29 cellular contexts compared by ENCODE assay signal in genomic region chr2:98717625-98718024, GRCh38. TPM values are rescaled to one million over a fixed set of nuclear protein-coding genes. Genes with fewer than 3 reads are reported as not detected.
DNase-seq lines count a peak whose midpoint lies in the region; ATAC-seq and TF ChIP-seq lines count a peak whose summit lies in the region.
"Had no signal": no experiment of that assay in that cellular context is flagged by ENCODE, and none has a peak within 500 bp of the region (broad histone marks: within the 10 kb centered on the region; RNA-seq: fewer than 3 reads in every experiment).

No MANE protein-coding gene starts in this region.

- CTCF ChIA-PET in activated naive CD4-positive, alpha-beta T cell treated with anti-CD3 and anti-CD28 coated beads for 36 hours (lab: Charles Lee): interaction anchor here (0.6 to 1.0 kb wide), 4 partner anchors 10 to 349 kb away, joined by 3 to 6 read pairs (median 4); no protein-coding TSS in a partner anchor
- CTCF ChIA-PET in CD8-positive, alpha-beta T cell (lab: Charles Lee): interaction anchor here (1.2 to 2.3 kb wide), 2 partner anchors 61 to 68 kb away, joined by 6 to 10 read pairs; no protein-coding TSS in a partner anchor

- no peaks in the 10 kb centered on the region for H3K27me3 ChIP-seq in CD8-positive, alpha-beta T cell (ENCODE audit: insufficient read depth, low read length)
- H3K27me3 ChIP-seq: MG63, tibial nerve had no signal

- peaks cover 81% of the 10 kb centered on the region for H3K4me1 Mint-ChIP-seq in activated naive CD4-positive, alpha-beta T cell treated with anti-CD3 and anti-CD28 coated beads for 36 hours (ENCODE audit: low read depth)
- peaks cover 83% of the 10 kb centered on the region for H3K4me1 Mint-ChIP-seq in CD8-positive, alpha-beta T cell (ENCODE audit: low read depth)
- H3K4me1 Mint-ChIP-seq in activated T-helper 17 cell treated with anti-CD3 and anti-CD28 coated beads, Interleukin-2, amount 50 U/mL, for 72 hours: peaks cover 59% of the 10 kb centered on the region
- peaks cover 25% of the 10 kb centered on the region for H3K4me1 Mint-ChIP-seq in memory B cell
- H3K4me1 Mint-ChIP-seq: mesothelial cell of epicardium had no signal

- H3K27ac ChIP-seq in CD8-positive, alpha-beta T cell (ENCODE audit: low read depth, low read length): no peak overlapping the region
- H3K27ac ChIP-seq: KMS-11, tibial nerve, VCaP had no signal

- H3K4me3 ChIP-seq in CD8-positive, alpha-beta T cell (ENCODE audit: low read depth, low read length): no peak overlapping the region
- H3K4me3 ChIP-seq: HAP-1, MG63, tibial nerve had no signal

- POLR2A ChIA-PET in CD8-positive, alpha-beta T cell (lab: Charles Lee): interaction anchor here (0.9 to 2.0 kb wide), 4 partner anchors 9 to 61 kb away, joined by 3 to 7 read pairs (median 5); no protein-coding TSS in a partner anchor

- H3K4me1 ChIP-seq in CD8-positive, alpha-beta T cell (ENCODE audit: insufficient read depth, low read length): peaks cover 74% of the 10 kb centered on the region
- H3K4me1 ChIP-seq: HAP-1, tibial nerve had no signal

- intact Hi-C loops in activated naive CD4-positive, alpha-beta T cell treated with anti-CD3 and anti-CD28 coated beads for 36 hours (cut with micrococcal nuclease): loop anchor here (1.0 kb wide), 1 partner anchor 11 kb away; no protein-coding TSS in a partner anchor
- intact Hi-C loops in CD8-positive, alpha-beta T cell (cut with DNase I, micrococcal nuclease): loop anchor here in 1 of 2 experiments (1.0 kb wide), 2 partner anchors 8 to 9 kb away; no protein-coding TSS in a partner anchor

- H3K9me3 ChIP-seq in CD8-positive, alpha-beta T cell (ENCODE audit: low read length): no peaks in the 10 kb centered on the region
- H3K9me3 ChIP-seq: Caco-2, MG63 had no signal

- H3K27me3 Mint-ChIP-seq in activated naive CD4-positive, alpha-beta T cell treated with anti-CD3 and anti-CD28 coated beads for 36 hours (ENCODE audit: low read depth): no peaks in the 10 kb centered on the region
- H3K27me3 Mint-ChIP-seq in CD8-positive, alpha-beta T cell (ENCODE audit: low read depth): no peaks in the 10 kb centered on the region
- H3K27me3 Mint-ChIP-seq in activated T-helper 17 cell treated with anti-CD3 and anti-CD28 coated beads, Interleukin-2, amount 50 U/mL, for 72 hours: no peaks in the 10 kb centered on the region
- no peaks in the 10 kb centered on the region for H3K27me3 Mint-ChIP-seq in memory B cell
- H3K27me3 Mint-ChIP-seq: progenitor cell of endocrine pancreas had no signal

- ATAC-seq in CD8-positive, alpha-beta T cell: no peak
- ATAC-seq in activated T-helper 17 cell treated with anti-CD3 and anti-CD28 coated beads, Interleukin-2, amount 50 U/mL, for 72 hours (replicated peaks): no peak
- no peak for ATAC-seq in memory B cell (ENCODE audit: low read depth)
- ATAC-seq: esophagus mucosa, sciatic nerve had no signal

- H3K36me3 ChIP-seq in CD8-positive, alpha-beta T cell (ENCODE audit: insufficient read depth, low read length): peaks cover 11% of the 10 kb centered on the region
- H3K36me3 ChIP-seq: HAP-1, MG63 had no signal

- TF ChIP-seq CTCF in CD8-positive, alpha-beta T cell (IDR thresholded peaks at IDR 0.05): no peak

- no peak for DNase-seq in activated naive CD4-positive, alpha-beta T cell treated with anti-CD3 and anti-CD28 coated beads for 36 hours
- no peak for DNase-seq in activated naive CD4-positive, alpha-beta T cell treated with anti-CD3 and anti-CD28 coated beads, Interleukin-2, amount 50 U/mL, for 16 hours
- DNase-seq in CD8-positive, alpha-beta T cell: no peak
- DNase-seq in memory B cell (ENCODE audit: low spot score in 2 of 2) (no peak), retina (no peak), GF-D8 (lab: John Stamatoyannopoulos, UW) (no peak)
- DNase-seq: ACHN; activated CD4-positive, alpha-beta T cell treated with anti-CD3 and anti-CD28 coated beads for 4 hours; Caco-2; caudate nucleus; islet precursor cell; MG63; NCI-H1105 treated with DMSO at 0.1 percent for 48 hours; NCI-H2029 treated with DMSO at 0.1 percent for 48 hours; NCI-H2227 treated with DMSO at 0.1 percent for 48 hours; NCI-H526; NK-92 treated with Interleukin-12 subunit alpha and Interleukin-12 subunit beta, amount 100 ng/mL, for 24 hours; nucleus accumbens; stimulated activated CD8-positive, alpha-beta memory T cell treated with anti-CD3 and anti-CD28 coated beads, Interleukin-4, amount 100 ng/mL, for 48 hours; T-helper 9 cell had no signal

- peaks cover 16% of the 10 kb centered on the region for H3K9me3 Mint-ChIP-seq in activated naive CD4-positive, alpha-beta T cell treated with anti-CD3 and anti-CD28 coated beads for 36 hours
- H3K9me3 Mint-ChIP-seq in CD8-positive, alpha-beta T cell: peaks cover 15% of the 10 kb centered on the region
- no peaks in the 10 kb centered on the region for H3K9me3 Mint-ChIP-seq in activated T-helper 17 cell treated with anti-CD3 and anti-CD28 coated beads, Interleukin-2, amount 50 U/mL, for 72 hours
- peaks cover 7% of the 10 kb centered on the region for H3K9me3 Mint-ChIP-seq in memory B cell

- H3K36me3 Mint-ChIP-seq in activated naive CD4-positive, alpha-beta T cell treated with anti-CD3 and anti-CD28 coated beads for 36 hours (ENCODE audit: low read depth): peaks cover 44% of the 10 kb centered on the region
- H3K36me3 Mint-ChIP-seq in CD8-positive, alpha-beta T cell: peaks cover 70% of the 10 kb centered on the region
- H3K36me3 Mint-ChIP-seq in activated T-helper 17 cell treated with anti-CD3 and anti-CD28 coated beads, Interleukin-2, amount 50 U/mL, for 72 hours (ENCODE audit: low read depth): peaks cover 81% of the 10 kb centered on the region
- H3K36me3 Mint-ChIP-seq in memory B cell: peaks cover 19% of the 10 kb centered on the region

- no peak overlapping the region for H3K4me3 Mint-ChIP-seq in activated naive CD4-positive, alpha-beta T cell treated with anti-CD3 and anti-CD28 coated beads for 36 hours
- no peak overlapping the region for H3K4me3 Mint-ChIP-seq in CD8-positive, alpha-beta T cell
- peak overlapping the region; percentile 75 for H3K4me3 Mint-ChIP-seq in activated T-helper 17 cell treated with anti-CD3 and anti-CD28 coated beads, Interleukin-2, amount 50 U/mL, for 72 hours
- H3K4me3 Mint-ChIP-seq in memory B cell: no peak overlapping the region
- H3K4me3 Mint-ChIP-seq: mesothelial cell of epicardium had no signal

- peak overlapping the region; percentile 86 for H3K27ac Mint-ChIP-seq in activated naive CD4-positive, alpha-beta T cell treated with anti-CD3 and anti-CD28 coated beads for 36 hours
- H3K27ac Mint-ChIP-seq in CD8-positive, alpha-beta T cell: peak overlapping the region; percentile 94
- peak overlapping the region; percentile 34 for H3K27ac Mint-ChIP-seq in activated T-helper 17 cell treated with anti-CD3 and anti-CD28 coated beads, Interleukin-2, amount 50 U/mL, for 72 hours
- H3K27ac Mint-ChIP-seq in memory B cell: peak overlapping the region; percentile 67
- H3K27ac Mint-ChIP-seq: mesothelial cell of epicardium, progenitor cell of endocrine pancreas had no signal

RNA-seq across cellular contexts. Expression of gene MGAT4A, which starts 13.3 kb away (rescaled TPM):
- total RNA-seq in activated naive CD4-positive, alpha-beta T cell treated with anti-CD3 and anti-CD28 coated beads for 36 hours: 10 to 100 TPM; 85.5 to 87.5 TPM
- 100 to 1,000 TPM; 226 to 229 TPM for total RNA-seq in CD8-positive, alpha-beta T cell
- 10 to 100 TPM; 79.7 to 99.0 TPM for total RNA-seq in activated T-helper 17 cell treated with anti-CD3 and anti-CD28 coated beads, Interleukin-2, amount 50 U/mL, for 72 hours

Comparison
In these comparisons a context has a peak if more than half of its experiments do, and no peak if none do; other contexts are left out.
1. H3K27ac Mint-ChIP-seq: peak in every context shown above with its lines; median percentile 94 in CD8-positive, alpha-beta T cell; 86 in activated naive CD4-positive, alpha-beta T cell treated with anti-CD3 and anti-CD28 coated beads for 36 hours; 67 in memory B cell; 34 in activated T-helper 17 cell treated with anti-CD3 and anti-CD28 coated beads, Interleukin-2, amount 50 U/mL, for 72 hours.